In genomic region chr7:7181519-7182155, GRCh38 we compare ENCODE assay signal across 8 cellular contexts. TPM values are rescaled to one million over a fixed set of nuclear protein-coding genes. Genes with fewer than 3 reads are reported as not detected.
DNase-seq lines count a peak whose midpoint lies in the region; ATAC-seq and TF ChIP-seq lines count a peak whose summit lies in the region.

No MANE protein-coding gene starts in this region.

- WGBS in prostate gland, result under 1% methylated on average over 12 of the region's 12 CpGs

- peak overlapping the region; percentile 60 for H3K4me3 ChIP-seq in HL-60 (replicated peaks; ENCODE audit: insufficient read depth, low read length)
- peak overlapping the region; percentile 58 to 83 for H3K4me3 ChIP-seq in prostate gland

- H3K9me3 Mint-ChIP-seq in activated naive CD4-positive, alpha-beta T cell treated with anti-CD3 and anti-CD28 coated beads, Interleukin-2, amount 50 U/mL, for 72 hours, result no peaks in the 10 kb centered on the region

- H3K36me3 Mint-ChIP-seq in activated naive CD4-positive, alpha-beta T cell treated with anti-CD3 and anti-CD28 coated beads, Interleukin-2, amount 50 U/mL, for 72 hours, result peaks cover 0 to 9% of the 10 kb centered on the region in 2 donors

- no peaks in the 10 kb centered on the region for H3K9me3 ChIP-seq in prostate gland

- DNase-seq in DMS153 treated with DMSO at 0.1 percent for 48 hours (lab: John Stamatoyannopoulos, UW; ENCODE audit: unreplicated experiment) (peak; percentile 90), HL-60 (ENCODE audit: low read depth in 1 of 2, low spot score in 1 of 2) (peak; percentile 74 to 75), RKO (ENCODE audit: low spot score) (peak; percentile 80), left cardiac atrium (peak; percentile 35), prostate gland (ENCODE audit: low spot score) (peak; percentile 16), GOT3 (lab: John Stamatoyannopoulos, UW) (no peak)
- DNase-seq in activated naive CD4-positive, alpha-beta T cell treated with anti-CD3 and anti-CD28 coated beads, Interleukin-2, amount 50 U/mL, for 72 hours (ENCODE audit: low spot score in 2 of 2), result peak in 1 of 2 donors; percentile 28

- intact Hi-C loops in left cardiac atrium (cut with DNase I) (no loop called here), prostate gland (cut with DNase I) (loop anchor here (10.0 kb wide), 1 partner anchor 383 kb away; the partner anchor contains the start of gene MIOS)

- no peaks in the 10 kb centered on the region for H3K4me1 ChIP-seq in prostate gland (replicated peaks)

- peak overlapping the region; percentile 94 for H3K27ac Mint-ChIP-seq in activated naive CD4-positive, alpha-beta T cell treated with anti-CD3 and anti-CD28 coated beads, Interleukin-2, amount 50 U/mL, for 72 hours

- no peak for TF ChIP-seq POLR2A in prostate gland (IDR thresholded peaks at IDR 0.05)

- H3K27ac ChIP-seq in HL-60 (replicated peaks) (peak overlapping the region; percentile 93), prostate gland (peak overlapping the region; percentile 85 to 93)

- peak; percentile 30 for ATAC-seq in GM21360 (IDR thresholded peaks at IDR 0.05; ENCODE audit: unreplicated experiment)
- ATAC-seq in activated naive CD4-positive, alpha-beta T cell treated with anti-CD3 and anti-CD28 coated beads, Interleukin-2, amount 50 U/mL, for 72 hours, result peak; percentile 35 to 46
- peak; percentile 16 to 41 for ATAC-seq in left cardiac atrium

- H3K27me3 ChIP-seq in HL-60 (ENCODE audit: insufficient read depth, poor library complexity, severe bottlenecking) (no peaks in the 10 kb centered on the region), prostate gland (replicated peaks; ENCODE audit: insufficient read depth) (no peaks in the 10 kb centered on the region)

- TF ChIP-seq CTCF in HL-60 (IDR thresholded peaks at IDR 0.05; ENCODE audit: insufficient read depth, low read length), result no peak
- peak in 1 of 4 experiments; percentile 15 for TF ChIP-seq CTCF in prostate gland (IDR thresholded peaks at IDR 0.05)

- H3K36me3 ChIP-seq in prostate gland, result no peaks in the 10 kb centered on the region

RNA-seq across cellular contexts. Expression of gene C1GALT1, which starts 0.7 kb away (rescaled TPM):
- total RNA-seq in activated naive CD4-positive, alpha-beta T cell treated with anti-CD3 and anti-CD28 coated beads, Interleukin-2, amount 50 U/mL, for 72 hours, result 10 to 100 TPM; 31.8 to 35.5 TPM
- total RNA-seq in left cardiac atrium, result 10 to 100 TPM; 17.2 to 21.6 TPM
- 10 to 100 TPM; 16.1 to 16.8 TPM for total RNA-seq in prostate gland
